1 cellular context compared by ENCODE assay signal in genomic region chr2:26172866-26173595, GRCh38.
TF ChIP-seq lines count a peak whose summit lies in the region.

GAREM2 (plus strand) TSS chr2:26173088; CDS start chr2:26173221, 133 bp downstream.

TF ChIP-seq in GM23338, 12 proteins besides CTCF, POLR2A, EP300 and RAD21 (continued from another document):
- TF ChIP-seq ZNF462 (CRISPR knock-in tag; IDR thresholded peaks at IDR 0.05) (no peak), NANOG (IDR thresholded peaks at IDR 0.05; ENCODE audit: borderline replicate concordance) (no peak), REST (IDR thresholded peaks at IDR 0.05; ENCODE audit: unreplicated experiment) (no peak), EZH2phosphoT487 (IDR thresholded peaks at IDR 0.05; ENCODE audit: unreplicated experiment) (no peak)
